In the genomic region with DNA sequence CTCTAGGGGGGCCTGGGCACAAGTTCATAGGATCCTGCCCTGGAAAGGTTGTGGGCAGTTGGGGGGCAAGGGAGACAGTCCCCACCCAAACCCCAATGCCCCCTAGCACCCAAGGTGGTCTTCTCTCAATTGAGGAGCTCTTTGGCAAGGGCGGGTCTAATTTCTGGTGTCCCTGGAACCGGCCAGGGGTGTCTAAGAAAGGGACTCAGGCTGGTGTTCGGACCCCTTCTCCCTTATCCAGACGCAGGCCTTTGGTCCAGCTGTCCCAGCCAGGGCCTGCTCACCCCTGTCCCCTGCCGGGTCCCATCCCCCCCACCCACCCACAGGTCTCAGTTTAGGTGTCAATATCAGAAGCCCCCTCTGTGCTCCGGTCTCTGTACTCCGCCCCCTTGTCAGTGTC, we compare ENCODE assay signal across 12 cellular contexts. TPM values are rescaled to one million over a fixed set of nuclear protein-coding genes. Genes with fewer than 3 reads are reported as not detected.
"Had no signal": no experiment of that assay in that cellular context is flagged by ENCODE, and none has a peak within 500 bp of the region (broad histone marks: within the 10 kb centered on the region; RNA-seq: fewer than 3 reads in every experiment).

No MANE protein-coding gene starts in this region.

- FAIRE-seq: endometrium had no signal

- H3K27me3 ChIP-seq: testis had no signal

- H3K27ac ChIP-seq: testis had no signal

- H3K4me3 ChIP-seq: testis had no signal

- DNase-seq: activated CD8-positive, alpha-beta memory T cell treated with anti-CD3 and anti-CD28 coated beads, Interleukin-2, amount 50 U/mL, for 48 hours; hippocampal formation; stimulated activated CD4-positive, alpha-beta T cell treated with anti-CD3 and anti-CD28 coated beads, Interleukin-12 subunit alpha, Interleukin-12 subunit beta, amount 100 ng/mL, for 4 hours; T1000; testis had no signal

- H3K9me3 ChIP-seq: testis had no signal

- H3K4me1 ChIP-seq: testis had no signal

RNA-seq across cellular contexts. Expression of gene ARHGDIG, which starts 0.9 kb away (rescaled TPM):
- total RNA-seq: activated CD8-positive, alpha-beta T cell treated with anti-CD3 and anti-CD28 coated beads, Interleukin-2, amount 10 ng/mL, durations not matched to agents 7 days and 5 days; activated T-helper 1 cell treated with anti-CD3 and anti-CD28 coated beads, Interleukin-12 subunit alpha, Interleukin-12 subunit beta, Interleukin-2, Interleukin-4 antibody, amounts not matched to agents 30 ng/mL and 10 ng/mL and 1 ng/mL, durations not matched to agents 14 hours and 24 hours and 36 hours; dermis microvascular lymphatic vessel endothelial cell; esophagus mucosa; lower leg skin had no signal

RNA-seq across cellular contexts. Expression of gene PDIA2, which starts 3.4 kb away (rescaled TPM):
- total RNA-seq: activated CD8-positive, alpha-beta T cell treated with anti-CD3 and anti-CD28 coated beads, Interleukin-2, amount 10 ng/mL, durations not matched to agents 7 days and 5 days; activated T-helper 1 cell treated with anti-CD3 and anti-CD28 coated beads, Interleukin-12 subunit alpha, Interleukin-12 subunit beta, Interleukin-2, Interleukin-4 antibody, amounts not matched to agents 30 ng/mL and 10 ng/mL and 1 ng/mL, durations not matched to agents 14 hours and 24 hours and 36 hours; esophagus mucosa; osteocyte had no signal

RNA-seq across cellular contexts. Expression of gene RGS11, which starts 3.8 kb away (rescaled TPM):
- total RNA-seq: activated CD8-positive, alpha-beta T cell treated with anti-CD3 and anti-CD28 coated beads, Interleukin-2, amount 10 ng/mL, durations not matched to agents 7 days and 5 days had no signal
